Comparison of ENCODE assay signal across 7 cellular contexts in genomic region chr13:102707465-102707864, GRCh38.
DNase-seq lines count a peak whose midpoint lies in the region; TF ChIP-seq lines count a peak whose summit lies in the region.

No MANE protein-coding gene starts in this region.

- peak overlapping the region; percentile 55 for H3K27ac ChIP-seq in epithelial cell of prostate

- no peak for TF ChIP-seq CTCF in retinal pigment epithelial cell (conservative IDR thresholded peaks at IDR 0.05; ENCODE audit: low read depth, low read length)

- H3K4me3 ChIP-seq in retinal pigment epithelial cell (ENCODE audit: low read length), result no peak overlapping the region

- DNase-seq in HCEC 1CT (peak; percentile 86), NCI-H69 (lab: John Stamatoyannopoulos, UW) (peak; percentile 83), epithelial cell of prostate (ENCODE audit: low read depth, low spot score) (no peak), retinal pigment epithelial cell (ENCODE audit: low read depth) (peak; percentile 82), SIG-M5 treated with dmso at 0.1 percent for 504 hours (lab: John Stamatoyannopoulos, UW; ENCODE audit: unreplicated experiment) (no peak), SKM-1 (lab: John Stamatoyannopoulos, UW; ENCODE audit: unreplicated experiment) (no peak)
- DNase-seq in activated CD4-positive, CD25-positive, alpha-beta regulatory T cell treated with anti-CD3 and anti-CD28 coated beads, Interleukin-2, amount 50 U/mL, for 72 hours, result no peak

Comparison
In these comparisons a context has a peak if more than half of its experiments do, and no peak if none do; other contexts are left out.
1. DNase-seq: peak in HCEC 1CT (single experiment), NCI-H69 (single experiment) and retinal pigment epithelial cell (single experiment); none in epithelial cell of prostate (single experiment), activated CD4-positive, CD25-positive, alpha-beta regulatory T cell treated with anti-CD3 and anti-CD28 coated beads, Interleukin-2, amount 50 U/mL, for 72 hours (single experiment), SIG-M5 treated with dmso at 0.1 percent for 504 hours (single experiment) and SKM-1 (single experiment).